11 cellular contexts compared by ENCODE assay signal in genomic region chr2:127153691-127154158, GRCh38. TPM values are rescaled to one million over a fixed set of nuclear protein-coding genes. Genes with fewer than 3 reads are reported as not detected.
DNase-seq lines count a peak whose midpoint lies in the region; ATAC-seq and TF ChIP-seq lines count a peak whose summit lies in the region.
"Had no signal": no experiment of that assay in that cellular context is flagged by ENCODE, and none has a peak within 500 bp of the region (broad histone marks: within the 10 kb centered on the region; RNA-seq: fewer than 3 reads in every experiment).

No MANE protein-coding gene starts in this region.

- H3K4me3 ChIP-seq in choroid plexus epithelial cell (ENCODE audit: low read depth, low read length) (no peak overlapping the region), aorta (ENCODE audit: low read length in 2 of 2) (no peak overlapping the region)

- H3K27ac Mint-ChIP-seq in activated naive CD8-positive, alpha-beta T cell treated with anti-CD3 and anti-CD28 coated beads, Interleukin-2, amount 50 U/mL, for 24 hours: no peak overlapping the region
- no peak overlapping the region for H3K27ac Mint-ChIP-seq in activated naive CD8-positive, alpha-beta T cell treated with anti-CD3 and anti-CD28 coated beads for 36 hours
- H3K27ac Mint-ChIP-seq in stimulated activated naive B cell treated with anti-CD40 and anti-IgM and Interleukin-4, amounts not matched to agents 10 μg/mL and 1 μg/mL and 100 μg/mL, for 72 hours: no peak overlapping the region
- H3K27ac Mint-ChIP-seq: IgD-negative memory B cell had no signal

- no peaks in the 10 kb centered on the region for H3K36me3 Mint-ChIP-seq in activated naive CD8-positive, alpha-beta T cell treated with anti-CD3 and anti-CD28 coated beads, Interleukin-2, amount 50 U/mL, for 24 hours (ENCODE audit: low read depth)
- H3K36me3 Mint-ChIP-seq in activated naive CD8-positive, alpha-beta T cell treated with anti-CD3 and anti-CD28 coated beads for 36 hours: no peaks in the 10 kb centered on the region
- H3K36me3 Mint-ChIP-seq in stimulated activated naive B cell treated with anti-CD40 and anti-IgM and Interleukin-4, amounts not matched to agents 10 μg/mL and 1 μg/mL and 100 μg/mL, for 72 hours: peaks cover 0 to 2% of the 10 kb centered on the region in 2 donors

- no peaks in the 10 kb centered on the region for H3K9me3 Mint-ChIP-seq in activated naive CD8-positive, alpha-beta T cell treated with anti-CD3 and anti-CD28 coated beads, Interleukin-2, amount 50 U/mL, for 24 hours
- peaks cover 4% of the 10 kb centered on the region for H3K9me3 Mint-ChIP-seq in activated naive CD8-positive, alpha-beta T cell treated with anti-CD3 and anti-CD28 coated beads for 36 hours
- H3K9me3 Mint-ChIP-seq in stimulated activated naive B cell treated with anti-CD40 and anti-IgM and Interleukin-4, amounts not matched to agents 10 μg/mL and 1 μg/mL and 100 μg/mL, for 72 hours: peaks cover 0 to 5% of the 10 kb centered on the region in 2 donors
- H3K9me3 Mint-ChIP-seq: central memory CD8-positive, alpha-beta T cell had no signal

- TF ChIP-seq CTCF in choroid plexus epithelial cell (conservative IDR thresholded peaks at IDR 0.05; ENCODE audit: low read depth, low read length): no peak

- WGBS in aorta, 2 donors: 81 to 85% methylated on average over 6 of the region's 6 CpGs

- H3K27ac ChIP-seq in aorta (ENCODE audit: low read depth in 1 of 2, low read length in 2 of 2): no peak overlapping the region

- H3K27me3 ChIP-seq in aorta (ENCODE audit: control insufficient read depth in 1 of 2, insufficient read depth in 2 of 2, low read length in 1 of 2): no peaks in the 10 kb centered on the region

- no peak overlapping the region for H3K4me3 Mint-ChIP-seq in activated naive CD8-positive, alpha-beta T cell treated with anti-CD3 and anti-CD28 coated beads, Interleukin-2, amount 50 U/mL, for 24 hours
- H3K4me3 Mint-ChIP-seq in activated naive CD8-positive, alpha-beta T cell treated with anti-CD3 and anti-CD28 coated beads for 36 hours: no peak overlapping the region
- H3K4me3 Mint-ChIP-seq in stimulated activated naive B cell treated with anti-CD40 and anti-IgM and Interleukin-4, amounts not matched to agents 10 μg/mL and 1 μg/mL and 100 μg/mL, for 72 hours: no peak overlapping the region
- H3K4me3 Mint-ChIP-seq: central memory CD8-positive, alpha-beta T cell; IgD-negative memory B cell had no signal

- peak; percentile 23 for ATAC-seq in activated naive CD8-positive, alpha-beta T cell treated with anti-CD3 and anti-CD28 coated beads, Interleukin-2, amount 50 U/mL, for 24 hours
- peak; percentile 41 for ATAC-seq in aorta (ENCODE audit: low FRiP score)
- no peak for ATAC-seq in HG02852 (IDR thresholded peaks at IDR 0.05; ENCODE audit: unreplicated experiment)
- ATAC-seq in HG03442 (IDR thresholded peaks at IDR 0.05; ENCODE audit: unreplicated experiment): no peak
- ATAC-seq in stimulated activated naive B cell treated with anti-CD40 and anti-IgM and Interleukin-4, amounts not matched to agents 10 μg/mL and 1 μg/mL and 100 μg/mL, for 72 hours (replicated peaks): no peak

- H3K4me1 ChIP-seq in aorta (ENCODE audit: control insufficient read depth in 1 of 2, insufficient read depth in 2 of 2, low read length in 2 of 2): no peaks in the 10 kb centered on the region

- H3K27me3 Mint-ChIP-seq in activated naive CD8-positive, alpha-beta T cell treated with anti-CD3 and anti-CD28 coated beads, Interleukin-2, amount 50 U/mL, for 24 hours: no peaks in the 10 kb centered on the region
- H3K27me3 Mint-ChIP-seq in activated naive CD8-positive, alpha-beta T cell treated with anti-CD3 and anti-CD28 coated beads for 36 hours: no peaks in the 10 kb centered on the region
- no peaks in the 10 kb centered on the region for H3K27me3 Mint-ChIP-seq in stimulated activated naive B cell treated with anti-CD40 and anti-IgM and Interleukin-4, amounts not matched to agents 10 μg/mL and 1 μg/mL and 100 μg/mL, for 72 hours

- no peaks in the 10 kb centered on the region for H3K4me1 Mint-ChIP-seq in activated naive CD8-positive, alpha-beta T cell treated with anti-CD3 and anti-CD28 coated beads, Interleukin-2, amount 50 U/mL, for 24 hours
- H3K4me1 Mint-ChIP-seq in activated naive CD8-positive, alpha-beta T cell treated with anti-CD3 and anti-CD28 coated beads for 36 hours: no peaks in the 10 kb centered on the region
- peaks cover 9 to 19% of the 10 kb centered on the region in 2 donors for H3K4me1 Mint-ChIP-seq in stimulated activated naive B cell treated with anti-CD40 and anti-IgM and Interleukin-4, amounts not matched to agents 10 μg/mL and 1 μg/mL and 100 μg/mL, for 72 hours
- H3K4me1 Mint-ChIP-seq: central memory CD8-positive, alpha-beta T cell had no signal

- DNase-seq in activated naive CD8-positive, alpha-beta T cell treated with anti-CD3 and anti-CD28 coated beads, Interleukin-2, amount 50 U/mL, for 24 hours: no peak
- DNase-seq in activated naive CD8-positive, alpha-beta T cell treated with anti-CD3 and anti-CD28 coated beads for 36 hours: no peak
- DNase-seq in choroid plexus epithelial cell (ENCODE audit: low read depth): peak; percentile 85
- peak; percentile 76 for DNase-seq in midbrain (lab: John Stamatoyannopoulos, UW)
- peak; percentile 66 to 80 for DNase-seq in aorta
- DNase-seq in stimulated activated naive B cell treated with anti-CD40 and anti-IgM and Interleukin-4, amounts not matched to agents 10 μg/mL and 1 μg/mL and 100 μg/mL, for 72 hours: no peak
- DNase-seq: NCI-H69 had no signal

- H3K36me3 ChIP-seq in aorta (ENCODE audit: control insufficient read depth in 1 of 2, insufficient read depth in 2 of 2, low read length in 1 of 2): no peaks in the 10 kb centered on the region

- no peaks in the 10 kb centered on the region for H3K9me3 ChIP-seq in aorta (ENCODE audit: control insufficient read depth, low read length)

- intact Hi-C loops in aorta (cut with DNase I): no loop called here

RNA-seq across cellular contexts. Expression of gene BIN1, which starts 46.8 kb away (rescaled TPM):
- 100 to 1,000 TPM in 1 of 2 experiments, 10 to 100 TPM in 1; 98.8 to 101 TPM for total RNA-seq in activated naive CD8-positive, alpha-beta T cell treated with anti-CD3 and anti-CD28 coated beads for 36 hours
- 10 to 100 TPM; 22.9 to 37.9 TPM for total RNA-seq in aorta
- 10 to 100 TPM; 15.4 to 20.3 TPM for polyA plus RNA-seq in aorta

Comparison
In these comparisons a context has a peak if more than half of its experiments do, and no peak if none do; other contexts are left out.
1. ATAC-seq: peak in activated naive CD8-positive, alpha-beta T cell treated with anti-CD3 and anti-CD28 coated beads, Interleukin-2, amount 50 U/mL, for 24 hours (single experiment) and aorta (single experiment); none in HG02852 (single experiment), HG03442 (single experiment) and stimulated activated naive B cell treated with anti-CD40 and anti-IgM and Interleukin-4, amounts not matched to agents 10 μg/mL and 1 μg/mL and 100 μg/mL, for 72 hours (0 of 2).
2. DNase-seq: peak in choroid plexus epithelial cell (single experiment), midbrain (single experiment) and aorta (2 of 2); none in activated naive CD8-positive, alpha-beta T cell treated with anti-CD3 and anti-CD28 coated beads, Interleukin-2, amount 50 U/mL, for 24 hours (single experiment), activated naive CD8-positive, alpha-beta T cell treated with anti-CD3 and anti-CD28 coated beads for 36 hours (single experiment) and stimulated activated naive B cell treated with anti-CD40 and anti-IgM and Interleukin-4, amounts not matched to agents 10 μg/mL and 1 μg/mL and 100 μg/mL, for 72 hours (single experiment).